1 cellular context compared by ENCODE assay signal in the genomic region with DNA sequence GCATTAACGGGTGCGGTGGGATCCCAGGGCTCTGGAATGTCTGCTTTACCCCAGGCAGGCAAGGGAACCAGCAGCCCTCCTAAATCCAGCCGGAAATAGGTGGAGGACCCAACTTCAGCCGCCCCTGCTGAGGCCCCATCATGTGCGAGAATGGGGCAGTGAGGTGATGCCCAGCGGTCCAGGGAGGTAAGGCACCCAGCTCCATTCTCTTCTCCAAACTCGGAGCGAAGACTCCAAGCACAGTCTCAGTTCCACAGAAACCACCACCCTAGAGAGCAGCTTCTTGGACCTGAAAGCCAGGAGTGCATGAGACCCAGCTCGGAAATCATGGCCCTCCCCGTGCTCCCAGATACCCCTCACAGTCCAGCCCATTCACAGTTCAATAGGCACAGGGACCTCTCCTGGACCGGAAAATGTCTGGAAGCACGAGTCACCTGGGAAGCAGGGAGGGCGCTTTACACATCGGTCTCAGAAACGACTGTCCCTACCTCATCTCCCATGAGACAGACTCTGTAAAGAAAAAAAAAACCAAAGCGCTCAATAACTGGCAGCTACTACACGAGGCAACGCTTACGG.
A peak's percentile ranks its signal among the peaks of the same experiment; 100 is the strongest.
TF ChIP-seq lines count a peak whose summit lies in the region.

No MANE protein-coding gene starts in this region.

TF ChIP-seq in HepG2, 621 proteins besides CTCF, POLR2A, EP300 and RAD21 (continued from another document):
- TF ChIP-seq, protein P1, sequence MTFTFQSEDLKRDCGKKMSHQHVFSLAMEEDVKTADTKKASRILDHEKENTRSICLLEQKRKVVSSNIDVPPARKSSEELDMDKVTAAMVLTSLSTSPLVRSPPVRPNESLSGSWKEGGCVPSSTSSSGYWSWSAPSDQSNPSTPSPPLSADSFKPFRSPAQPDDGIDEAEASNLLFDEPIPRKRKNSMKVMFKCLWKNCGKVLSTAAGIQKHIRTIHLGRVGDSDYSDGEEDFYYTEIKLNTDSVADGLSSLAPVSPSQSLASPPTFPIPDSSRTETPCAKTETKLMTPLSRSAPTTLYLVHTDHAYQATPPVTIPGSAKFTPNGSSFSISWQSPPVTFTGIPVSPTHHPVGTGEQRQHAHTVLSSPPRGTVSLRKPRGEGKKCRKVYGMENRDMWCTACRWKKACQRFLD (CRISPR knock-in tag; IDR thresholded peaks at IDR 0.05; ENCODE audit: borderline replicate concordance), result no peak
- TF ChIP-seq CENPX (CRISPR knock-in tag; IDR thresholded peaks at IDR 0.05) (no peak), ZMYM2 (CRISPR knock-in tag; IDR thresholded peaks at IDR 0.05) (no peak), ZNF263 (CRISPR knock-in tag; IDR thresholded peaks at IDR 0.05) (peak; percentile 92), FOSL2 (CRISPR knock-in tag; IDR thresholded peaks at IDR 0.05) (peak; percentile 26; the same call in 1 of the 2 replicates), BRD4 (CRISPR knock-in tag; IDR thresholded peaks at IDR 0.05) (0 out of 2 replicates have a peak, but pooled peaks have one; percentile 28), BORCS8-MEF2B (CRISPR knock-in tag; IDR thresholded peaks at IDR 0.05) (peak; percentile 72; the same call in 1 of the 2 replicates), ZNF160 (CRISPR knock-in tag; IDR thresholded peaks at IDR 0.05) (peak; percentile 50; the same call in 1 of the 2 replicates), ZMAT3 (CRISPR knock-in tag; conservative IDR thresholded peaks at IDR 0.05) (0 out of 2 replicates have a peak, but pooled peaks have one; percentile 11), ZNF350 (CRISPR knock-in tag; IDR thresholded peaks at IDR 0.05; ENCODE audit: borderline replicate concordance, low read depth) (peak; percentile 40; the same call in 1 of the 2 replicates), ZNF792 (CRISPR knock-in tag; IDR thresholded peaks at IDR 0.05) (peak; percentile 19; the same call in 1 of the 2 replicates), HDAC2 (CRISPR knock-in tag; IDR thresholded peaks at IDR 0.05) (no peak), MAZ (IDR thresholded peaks at IDR 0.05; ENCODE audit: borderline replicate concordance, low read depth, low read length) (no peak), MAZ (CRISPR knock-in tag; IDR thresholded peaks at IDR 0.05; ENCODE audit: low read depth) (0 out of 2 replicates have a peak, but pooled peaks have one; percentile 23), ZNF101 (CRISPR knock-in tag; IDR thresholded peaks at IDR 0.05; ENCODE audit: borderline replicate concordance, low read depth) (no peak), ZNF326 (CRISPR knock-in tag; IDR thresholded peaks at IDR 0.05; ENCODE audit: borderline replicate concordance) (0 out of 2 replicates have a peak, but pooled peaks have one; percentile 9), NRL (CRISPR knock-in tag; IDR thresholded peaks at IDR 0.05; ENCODE audit: borderline replicate concordance) (peak; percentile 41; the same call in 1 of the 2 replicates), ISL2 (CRISPR knock-in tag; IDR thresholded peaks at IDR 0.05) (0 out of 2 replicates have a peak, but pooled peaks have one; percentile 11), ZNF383 (CRISPR knock-in tag; IDR thresholded peaks at IDR 0.05; ENCODE audit: borderline replicate concordance) (no peak), IKZF4 (CRISPR knock-in tag; IDR thresholded peaks at IDR 0.05; ENCODE audit: borderline replicate concordance, low read depth, not compliant biosample characterization) (peak; percentile 29), ZNF232 (CRISPR knock-in tag; IDR thresholded peaks at IDR 0.05; ENCODE audit: borderline replicate concordance) (0 out of 2 replicates have a peak, but pooled peaks have one; percentile 66), ZNF746 (CRISPR knock-in tag; IDR thresholded peaks at IDR 0.05) (0 out of 2 replicates have a peak, but pooled peaks have one; percentile 72), TMF1 (CRISPR knock-in tag; IDR thresholded peaks at IDR 0.05; ENCODE audit: low read depth) (peak; percentile 74; the same call in 1 of the 2 replicates), TARDBP (CRISPR knock-in tag; IDR thresholded peaks at IDR 0.05) (peak; percentile 25; the same call in 1 of the 2 replicates), EED (CRISPR knock-in tag; IDR thresholded peaks at IDR 0.05) (0 out of 2 replicates have a peak, but pooled peaks have one; percentile 6), PITX1 (CRISPR knock-in tag; IDR thresholded peaks at IDR 0.05) (no peak), GABPA (IDR thresholded peaks at IDR 0.05; ENCODE audit: low read depth, low read length) (no peak), GABPA (CRISPR knock-in tag; IDR thresholded peaks at IDR 0.05; ENCODE audit: low read depth) (no peak), ZNF256 (CRISPR knock-in tag; conservative IDR thresholded peaks at IDR 0.05) (no peak), ARID2 (CRISPR knock-in tag; IDR thresholded peaks at IDR 0.05; ENCODE audit: borderline replicate concordance) (0 out of 2 replicates have a peak, but pooled peaks have one; percentile 62), IRF2 (CRISPR knock-in tag; IDR thresholded peaks at IDR 0.05) (0 out of 2 replicates have a peak, but pooled peaks have one; percentile 3), SOX5 (CRISPR knock-in tag; IDR thresholded peaks at IDR 0.05; ENCODE audit: borderline replicate concordance) (0 out of 2 replicates have a peak, but pooled peaks have one; percentile 5), SMYD3 (CRISPR knock-in tag; IDR thresholded peaks at IDR 0.05) (peak; percentile 83; the same call in 1 of the 2 replicates), PRPF4 (IDR thresholded peaks at IDR 0.05; ENCODE audit: low read depth, low read length, poor library complexity, severe bottlenecking) (no peak), RARA (CRISPR knock-in tag; IDR thresholded peaks at IDR 0.05) (0 out of 2 replicates have a peak, but pooled peaks have one; percentile 4), ETV6 (CRISPR knock-in tag; conservative IDR thresholded peaks at IDR 0.05) (peak; percentile 24; the same call in 1 of the 2 replicates), STAT5B (CRISPR knock-in tag; IDR thresholded peaks at IDR 0.05) (no peak), ZNF619 (CRISPR knock-in tag; IDR thresholded peaks at IDR 0.05) (peak; percentile 36; the same call in 1 of the 2 replicates)
- TF ChIP-seq, protein P2, sequence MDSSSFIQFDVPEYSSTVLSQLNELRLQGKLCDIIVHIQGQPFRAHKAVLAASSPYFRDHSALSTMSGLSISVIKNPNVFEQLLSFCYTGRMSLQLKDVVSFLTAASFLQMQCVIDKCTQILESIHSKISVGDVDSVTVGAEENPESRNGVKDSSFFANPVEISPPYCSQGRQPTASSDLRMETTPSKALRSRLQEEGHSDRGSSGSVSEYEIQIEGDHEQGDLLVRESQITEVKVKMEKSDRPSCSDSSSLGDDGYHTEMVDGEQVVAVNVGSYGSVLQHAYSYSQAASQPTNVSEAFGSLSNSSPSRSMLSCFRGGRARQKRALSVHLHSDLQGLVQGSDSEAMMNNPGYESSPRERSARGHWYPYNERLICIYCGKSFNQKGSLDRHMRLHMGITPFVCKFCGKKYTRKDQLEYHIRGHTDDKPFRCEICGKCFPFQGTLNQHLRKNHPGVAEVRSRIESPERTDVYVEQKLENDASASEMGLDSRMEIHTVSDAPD (CRISPR knock-in tag; IDR thresholded peaks at IDR 0.05), result 0 out of 2 replicates have a peak, but pooled peaks have one; percentile 66
- TF ChIP-seq, protein P3, sequence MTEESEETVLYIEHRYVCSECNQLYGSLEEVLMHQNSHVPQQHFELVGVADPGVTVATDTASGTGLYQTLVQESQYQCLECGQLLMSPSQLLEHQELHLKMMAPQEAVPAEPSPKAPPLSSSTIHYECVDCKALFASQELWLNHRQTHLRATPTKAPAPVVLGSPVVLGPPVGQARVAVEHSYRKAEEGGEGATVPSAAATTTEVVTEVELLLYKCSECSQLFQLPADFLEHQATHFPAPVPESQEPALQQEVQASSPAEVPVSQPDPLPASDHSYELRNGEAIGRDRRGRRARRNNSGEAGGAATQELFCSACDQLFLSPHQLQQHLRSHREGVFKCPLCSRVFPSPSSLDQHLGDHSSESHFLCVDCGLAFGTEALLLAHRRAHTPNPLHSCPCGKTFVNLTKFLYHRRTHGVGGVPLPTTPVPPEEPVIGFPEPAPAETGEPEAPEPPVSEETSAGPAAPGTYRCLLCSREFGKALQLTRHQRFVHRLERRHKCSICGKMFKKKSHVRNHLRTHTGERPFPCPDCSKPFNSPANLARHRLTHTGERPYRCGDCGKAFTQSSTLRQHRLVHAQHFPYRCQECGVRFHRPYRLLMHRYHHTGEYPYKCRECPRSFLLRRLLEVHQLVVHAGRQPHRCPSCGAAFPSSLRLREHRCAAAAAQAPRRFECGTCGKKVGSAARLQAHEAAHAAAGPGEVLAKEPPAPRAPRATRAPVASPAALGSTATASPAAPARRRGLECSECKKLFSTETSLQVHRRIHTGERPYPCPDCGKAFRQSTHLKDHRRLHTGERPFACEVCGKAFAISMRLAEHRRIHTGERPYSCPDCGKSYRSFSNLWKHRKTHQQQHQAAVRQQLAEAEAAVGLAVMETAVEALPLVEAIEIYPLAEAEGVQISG (CRISPR knock-in tag; IDR thresholded peaks at IDR 0.05), result peak; percentile 10; the same call in 1 of the 2 replicates
- TF ChIP-seq, protein P4, sequence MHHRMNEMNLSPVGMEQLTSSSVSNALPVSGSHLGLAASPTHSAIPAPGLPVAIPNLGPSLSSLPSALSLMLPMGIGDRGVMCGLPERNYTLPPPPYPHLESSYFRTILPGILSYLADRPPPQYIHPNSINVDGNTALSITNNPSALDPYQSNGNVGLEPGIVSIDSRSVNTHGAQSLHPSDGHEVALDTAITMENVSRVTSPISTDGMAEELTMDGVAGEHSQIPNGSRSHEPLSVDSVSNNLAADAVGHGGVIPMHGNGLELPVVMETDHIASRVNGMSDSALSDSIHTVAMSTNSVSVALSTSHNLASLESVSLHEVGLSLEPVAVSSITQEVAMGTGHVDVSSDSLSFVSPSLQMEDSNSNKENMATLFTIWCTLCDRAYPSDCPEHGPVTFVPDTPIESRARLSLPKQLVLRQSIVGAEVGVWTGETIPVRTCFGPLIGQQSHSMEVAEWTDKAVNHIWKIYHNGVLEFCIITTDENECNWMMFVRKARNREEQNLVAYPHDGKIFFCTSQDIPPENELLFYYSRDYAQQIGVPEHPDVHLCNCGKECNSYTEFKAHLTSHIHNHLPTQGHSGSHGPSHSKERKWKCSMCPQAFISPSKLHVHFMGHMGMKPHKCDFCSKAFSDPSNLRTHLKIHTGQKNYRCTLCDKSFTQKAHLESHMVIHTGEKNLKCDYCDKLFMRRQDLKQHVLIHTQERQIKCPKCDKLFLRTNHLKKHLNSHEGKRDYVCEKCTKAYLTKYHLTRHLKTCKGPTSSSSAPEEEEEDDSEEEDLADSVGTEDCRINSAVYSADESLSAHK (CRISPR knock-in tag; IDR thresholded peaks at IDR 0.05; ENCODE audit: borderline replicate concordance), result no peak
- TF ChIP-seq, protein P5, sequence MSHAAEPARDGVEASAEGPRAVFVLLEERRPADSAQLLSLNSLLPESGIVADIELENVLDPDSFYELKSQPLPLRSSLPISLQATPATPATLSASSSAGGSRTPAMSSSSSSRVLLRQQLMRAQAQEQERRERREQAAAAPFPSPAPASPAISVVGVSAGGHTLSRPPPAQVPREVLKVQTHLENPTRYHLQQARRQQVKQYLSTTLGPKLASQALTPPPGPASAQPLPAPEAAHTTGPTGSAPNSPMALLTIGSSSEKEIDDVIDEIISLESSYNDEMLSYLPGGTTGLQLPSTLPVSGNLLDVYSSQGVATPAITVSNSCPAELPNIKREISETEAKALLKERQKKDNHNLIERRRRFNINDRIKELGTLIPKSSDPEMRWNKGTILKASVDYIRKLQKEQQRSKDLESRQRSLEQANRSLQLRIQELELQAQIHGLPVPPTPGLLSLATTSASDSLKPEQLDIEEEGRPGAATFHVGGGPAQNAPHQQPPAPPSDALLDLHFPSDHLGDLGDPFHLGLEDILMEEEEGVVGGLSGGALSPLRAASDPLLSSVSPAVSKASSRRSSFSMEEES (CRISPR knock-in tag; IDR thresholded peaks at IDR 0.05), result peak; percentile 23; the same call in 1 of the 2 replicates
- TF ChIP-seq, protein P6, sequence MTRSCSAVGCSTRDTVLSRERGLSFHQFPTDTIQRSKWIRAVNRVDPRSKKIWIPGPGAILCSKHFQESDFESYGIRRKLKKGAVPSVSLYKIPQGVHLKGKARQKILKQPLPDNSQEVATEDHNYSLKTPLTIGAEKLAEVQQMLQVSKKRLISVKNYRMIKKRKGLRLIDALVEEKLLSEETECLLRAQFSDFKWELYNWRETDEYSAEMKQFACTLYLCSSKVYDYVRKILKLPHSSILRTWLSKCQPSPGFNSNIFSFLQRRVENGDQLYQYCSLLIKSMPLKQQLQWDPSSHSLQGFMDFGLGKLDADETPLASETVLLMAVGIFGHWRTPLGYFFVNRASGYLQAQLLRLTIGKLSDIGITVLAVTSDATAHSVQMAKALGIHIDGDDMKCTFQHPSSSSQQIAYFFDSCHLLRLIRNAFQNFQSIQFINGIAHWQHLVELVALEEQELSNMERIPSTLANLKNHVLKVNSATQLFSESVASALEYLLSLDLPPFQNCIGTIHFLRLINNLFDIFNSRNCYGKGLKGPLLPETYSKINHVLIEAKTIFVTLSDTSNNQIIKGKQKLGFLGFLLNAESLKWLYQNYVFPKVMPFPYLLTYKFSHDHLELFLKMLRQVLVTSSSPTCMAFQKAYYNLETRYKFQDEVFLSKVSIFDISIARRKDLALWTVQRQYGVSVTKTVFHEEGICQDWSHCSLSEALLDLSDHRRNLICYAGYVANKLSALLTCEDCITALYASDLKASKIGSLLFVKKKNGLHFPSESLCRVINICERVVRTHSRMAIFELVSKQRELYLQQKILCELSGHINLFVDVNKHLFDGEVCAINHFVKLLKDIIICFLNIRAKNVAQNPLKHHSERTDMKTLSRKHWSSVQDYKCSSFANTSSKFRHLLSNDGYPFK (CRISPR knock-in tag; IDR thresholded peaks at IDR 0.05; ENCODE audit: borderline replicate concordance), result 0 out of 2 replicates have a peak, but pooled peaks have one; percentile 30
- TF ChIP-seq, protein P7, sequence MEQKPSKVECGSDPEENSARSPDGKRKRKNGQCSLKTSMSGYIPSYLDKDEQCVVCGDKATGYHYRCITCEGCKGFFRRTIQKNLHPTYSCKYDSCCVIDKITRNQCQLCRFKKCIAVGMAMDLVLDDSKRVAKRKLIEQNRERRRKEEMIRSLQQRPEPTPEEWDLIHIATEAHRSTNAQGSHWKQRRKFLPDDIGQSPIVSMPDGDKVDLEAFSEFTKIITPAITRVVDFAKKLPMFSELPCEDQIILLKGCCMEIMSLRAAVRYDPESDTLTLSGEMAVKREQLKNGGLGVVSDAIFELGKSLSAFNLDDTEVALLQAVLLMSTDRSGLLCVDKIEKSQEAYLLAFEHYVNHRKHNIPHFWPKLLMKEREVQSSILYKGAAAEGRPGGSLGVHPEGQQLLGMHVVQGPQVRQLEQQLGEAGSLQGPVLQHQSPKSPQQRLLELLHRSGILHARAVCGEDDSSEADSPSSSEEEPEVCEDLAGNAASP (CRISPR knock-in tag; IDR thresholded peaks at IDR 0.05; ENCODE audit: borderline replicate concordance), result 0 out of 2 replicates have a peak, but pooled peaks have one; percentile 4
- TF ChIP-seq, protein P8, sequence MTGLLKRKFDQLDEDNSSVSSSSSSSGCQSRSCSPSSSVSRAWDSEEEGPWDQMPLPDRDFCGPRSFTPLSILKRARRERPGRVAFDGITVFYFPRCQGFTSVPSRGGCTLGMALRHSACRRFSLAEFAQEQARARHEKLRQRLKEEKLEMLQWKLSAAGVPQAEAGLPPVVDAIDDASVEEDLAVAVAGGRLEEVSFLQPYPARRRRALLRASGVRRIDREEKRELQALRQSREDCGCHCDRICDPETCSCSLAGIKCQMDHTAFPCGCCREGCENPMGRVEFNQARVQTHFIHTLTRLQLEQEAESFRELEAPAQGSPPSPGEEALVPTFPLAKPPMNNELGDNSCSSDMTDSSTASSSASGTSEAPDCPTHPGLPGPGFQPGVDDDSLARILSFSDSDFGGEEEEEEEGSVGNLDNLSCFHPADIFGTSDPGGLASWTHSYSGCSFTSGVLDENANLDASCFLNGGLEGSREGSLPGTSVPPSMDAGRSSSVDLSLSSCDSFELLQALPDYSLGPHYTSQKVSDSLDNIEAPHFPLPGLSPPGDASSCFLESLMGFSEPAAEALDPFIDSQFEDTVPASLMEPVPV (CRISPR knock-in tag; IDR thresholded peaks at IDR 0.05), result peak; percentile 83
